In the genomic region with DNA sequence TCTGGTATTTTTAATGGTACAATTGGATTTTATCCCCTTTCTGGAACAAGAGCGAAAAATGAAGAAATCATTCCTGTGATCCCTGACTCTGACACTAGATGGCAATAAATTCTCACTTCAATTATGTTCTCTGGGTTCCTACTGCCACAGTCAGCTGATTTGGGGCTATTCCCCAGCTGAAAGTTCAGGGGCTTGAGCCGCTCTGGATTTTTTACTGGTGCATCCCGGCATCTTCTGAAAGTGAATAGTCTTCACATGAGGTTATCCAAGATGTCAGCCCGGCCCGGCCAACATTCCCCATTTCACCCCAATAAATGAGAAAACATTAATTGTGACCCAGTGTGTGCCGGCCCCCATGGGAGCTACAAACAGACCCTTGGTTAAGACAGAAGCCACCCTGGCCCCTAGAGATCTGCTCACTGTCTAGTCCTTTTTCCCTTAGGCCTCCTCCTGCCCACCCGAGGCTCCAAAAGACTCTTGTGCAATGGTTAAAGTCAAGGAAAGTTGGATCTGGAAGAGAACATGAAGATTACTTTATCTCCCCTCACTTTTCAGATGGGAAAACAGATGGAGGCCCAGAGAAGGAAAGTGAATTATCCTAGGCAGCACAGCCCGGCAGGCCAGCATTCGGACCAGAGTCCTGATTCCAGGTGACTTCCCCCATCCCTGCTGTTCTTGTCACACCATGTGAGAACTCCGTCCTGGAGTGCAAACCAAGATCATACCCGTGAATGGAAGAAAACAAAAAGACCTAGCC, we compare ENCODE assay signal across 8 cellular contexts. TPM values are rescaled to one million over a fixed set of nuclear protein-coding genes. Genes with fewer than 3 reads are reported as not detected.
A peak's percentile ranks its signal among the peaks of the same experiment; 100 is the strongest.
DNase-seq lines count a peak whose midpoint lies in the region; ATAC-seq and TF ChIP-seq lines count a peak whose summit lies in the region.

No MANE protein-coding gene starts in this region.

- no peaks in the 10 kb centered on the region for H3K27me3 ChIP-seq in PC-9 (ENCODE audit: insufficient read depth, low read depth)
- H3K27me3 ChIP-seq in tibial artery: no peaks in the 10 kb centered on the region

- peak; percentile 50 for ATAC-seq in central memory CD8-positive, alpha-beta T cell (replicated peaks; ENCODE audit: extremely low read depth, poor library complexity, severe bottlenecking)
- ATAC-seq in left colon: peak; percentile 74

- POLR2A ChIA-PET in activated CD4-positive, alpha-beta T cell treated with anti-CD3 and anti-CD28 coated beads, Interleukin-2, amount 10 ng/mL, durations not matched to agents 7 days and 5 days (lab: Charles Lee): no interaction called here
- POLR2A ChIA-PET in PC-9 (lab: Charles Lee; ENCODE audit: unreplicated experiment): interaction anchor here (0.5 kb wide), 1 partner anchor 683 kb away, joined by 5 read pairs; no protein-coding TSS in a partner anchor

- intact Hi-C loops in PC-9 (cut with micrococcal nuclease; ENCODE audit: unreplicated experiment) (loop anchor here (1.0 to 5.0 kb wide), 4 partner anchors 55 to 614 kb away; no protein-coding TSS in a partner anchor), left colon (cut with DNase I, micrococcal nuclease) (loop anchor here (5.0 to 10.0 kb wide), 3 partner anchors 48 to 805 kb away; no protein-coding TSS in a partner anchor), tibial artery (cut with DNase I; ENCODE audit: low total_unique reads) (loop anchor here (5.0 kb wide), 1 partner anchor 55 kb away; no protein-coding TSS in a partner anchor)

- no TSS peak for BruUV-seq in PC-9 (replicated peaks; lab: Mats Ljungman, UMichigan)

- H3K79me2 ChIP-seq in PC-9 (ENCODE audit: low read depth): no peaks in the 10 kb centered on the region

- no peaks in the 10 kb centered on the region for H3F3A ChIP-seq in PC-9 (ENCODE audit: insufficient read depth, low read depth)

- H3K36me3 ChIP-seq in PC-9 (ENCODE audit: low read depth): no peaks in the 10 kb centered on the region
- no peaks in the 10 kb centered on the region for H3K36me3 ChIP-seq in tibial artery

- no peaks in the 10 kb centered on the region for H4K20me1 ChIP-seq in PC-9 (ENCODE audit: insufficient read depth)

- H3K4me1 ChIP-seq in PC-9 (replicated peaks; ENCODE audit: insufficient read depth) (peaks cover 7% of the 10 kb centered on the region), tibial artery (peaks cover 0 to 7% (median 7%) of the 10 kb centered on the region in 4 donors)

- H3K27ac ChIP-seq in PC-9 (no peak overlapping the region), tibial artery (no peak overlapping the region)

- no peak overlapping the region for H3K4me3 Mint-ChIP-seq in activated CD4-positive, alpha-beta T cell treated with anti-CD3 and anti-CD28 coated beads, Interleukin-2, amount 10 ng/mL, durations not matched to agents 7 days and 5 days
- no peak overlapping the region for H3K4me3 Mint-ChIP-seq in central memory CD8-positive, alpha-beta T cell

- peak; percentile 84 for TF ChIP-seq CTCF in PC-9 (conservative IDR thresholded peaks at IDR 0.05)
- TF ChIP-seq CTCF in tibial artery (IDR thresholded peaks at IDR 0.05): peak; percentile 73 to 85

- H3K4me2 ChIP-seq in PC-9: no peak overlapping the region

- no peak overlapping the region for H2AFZ ChIP-seq in PC-9

- no peaks in the 10 kb centered on the region for H3K9me2 ChIP-seq in PC-9 (ENCODE audit: insufficient read depth)

- H3K4me1 Mint-ChIP-seq in activated CD4-positive, alpha-beta T cell treated with anti-CD3 and anti-CD28 coated beads, Interleukin-2, amount 10 ng/mL, durations not matched to agents 7 days and 5 days: peaks cover 17% of the 10 kb centered on the region
- peaks cover 12% of the 10 kb centered on the region for H3K4me1 Mint-ChIP-seq in central memory CD8-positive, alpha-beta T cell

- peak overlapping the region; percentile 82 for H3K27ac Mint-ChIP-seq in activated CD4-positive, alpha-beta T cell treated with anti-CD3 and anti-CD28 coated beads, Interleukin-2, amount 10 ng/mL, durations not matched to agents 7 days and 5 days
- H3K27ac Mint-ChIP-seq in central memory CD8-positive, alpha-beta T cell (ENCODE audit: low read depth): no peak overlapping the region

- peaks cover 2% of the 10 kb centered on the region for H3K27me3 Mint-ChIP-seq in activated CD4-positive, alpha-beta T cell treated with anti-CD3 and anti-CD28 coated beads, Interleukin-2, amount 10 ng/mL, durations not matched to agents 7 days and 5 days
- peaks cover 21% of the 10 kb centered on the region for H3K27me3 Mint-ChIP-seq in central memory CD8-positive, alpha-beta T cell

- H3K4me3 ChIP-seq in PC-9 (no peak overlapping the region), tibial artery (no peak overlapping the region)

- no peaks in the 10 kb centered on the region for H3K36me3 Mint-ChIP-seq in activated CD4-positive, alpha-beta T cell treated with anti-CD3 and anti-CD28 coated beads, Interleukin-2, amount 10 ng/mL, durations not matched to agents 7 days and 5 days (ENCODE audit: low read depth)
- H3K36me3 Mint-ChIP-seq in central memory CD8-positive, alpha-beta T cell (ENCODE audit: insufficient read depth): no peaks in the 10 kb centered on the region

- CTCF ChIA-PET in activated CD4-positive, alpha-beta T cell treated with anti-CD3 and anti-CD28 coated beads, Interleukin-2, amount 10 ng/mL, durations not matched to agents 7 days and 5 days (lab: Charles Lee): interaction anchor here (0.8 to 2.3 kb wide), 6 partner anchors 15 to 85 kb away, joined by 3 to 11 read pairs (median 4); no protein-coding TSS in a partner anchor
- CTCF ChIA-PET in PC-9 (lab: Charles Lee): interaction anchor here (0.6 to 1.3 kb wide), 3 partner anchors 56 to 163 kb away, joined by 3 to 13 read pairs (median 3); no protein-coding TSS in a partner anchor

- no peaks in the 10 kb centered on the region for H3K9me3 Mint-ChIP-seq in activated CD4-positive, alpha-beta T cell treated with anti-CD3 and anti-CD28 coated beads, Interleukin-2, amount 10 ng/mL, durations not matched to agents 7 days and 5 days
- H3K9me3 Mint-ChIP-seq in central memory CD8-positive, alpha-beta T cell: no peaks in the 10 kb centered on the region

- DNase-seq in activated CD4-positive, alpha-beta T cell treated with anti-CD3 and anti-CD28 coated beads, Interleukin-2, amount 10 ng/mL, durations not matched to agents 7 days and 5 days: peak; percentile 41
- DNase-seq in activated CD4-positive, alpha-beta T cell treated with anti-CD3 and anti-CD28 coated beads, Interleukin-2, amount 50 U/mL, for 1 hour: no peak
- peak; percentile 27 for DNase-seq in KG1 (lab: John Stamatoyannopoulos, UW)
- DNase-seq in PC-9: peak; percentile 10 to 62
- no peak for DNase-seq in central memory CD8-positive, alpha-beta T cell (ENCODE audit: low spot score in 2 of 2)
- peak in 1 of 2 donors; percentile 10 for DNase-seq in left colon
- DNase-seq in tibial artery: no peak
- no peak for DNase-seq in stimulated activated CD4-positive, alpha-beta T cell treated with anti-CD3 and anti-CD28 coated beads, Interleukin-1b, Interleukin-23, amount 100 ng/mL, for 48 hours

- H3K9me3 ChIP-seq in PC-9 (ENCODE audit: insufficient read depth, low read depth) (no peaks in the 10 kb centered on the region), tibial artery (no peaks in the 10 kb centered on the region)

RNA-seq across cellular contexts. Expression of a gene that starts 20.8 kb away (rescaled TPM):
- 1 to 10 TPM; 1.7 to 2.1 TPM for total RNA-seq in activated CD4-positive, alpha-beta T cell treated with anti-CD3 and anti-CD28 coated beads, Interleukin-2, amount 10 ng/mL, durations not matched to agents 7 days and 5 days
- total RNA-seq in PC-9 (2021) (73.6 and 81.5 TPM in 2 replicates), left colon (10 to 100 TPM; 74.0 to 90.1 TPM)

Comparison
In these comparisons a context has a peak if more than half of its experiments do, and no peak if none do; other contexts are left out.
1. DNase-seq: peak in activated CD4-positive, alpha-beta T cell treated with anti-CD3 and anti-CD28 coated beads, Interleukin-2, amount 10 ng/mL, durations not matched to agents 7 days and 5 days (single experiment), KG1 (single experiment) and PC-9 (2 of 2); none in activated CD4-positive, alpha-beta T cell treated with anti-CD3 and anti-CD28 coated beads, Interleukin-2, amount 50 U/mL, for 1 hour (single experiment), central memory CD8-positive, alpha-beta T cell (0 of 2), tibial artery (0 of 2) and stimulated activated CD4-positive, alpha-beta T cell treated with anti-CD3 and anti-CD28 coated beads, Interleukin-1b, Interleukin-23, amount 100 ng/mL, for 48 hours (single experiment).
2. RNA of a gene that starts 20.8 kb away (total RNA-seq): 74.0 to 90.1 TPM in left colon and 73.6 to 81.5 TPM in PC-9; 1.7 to 2.1 TPM in activated CD4-positive, alpha-beta T cell treated with anti-CD3 and anti-CD28 coated beads, Interleukin-2, amount 10 ng/mL, durations not matched to agents 7 days and 5 days; every median in the first group is over 10 times any median in the second.